ENCODE assay signal across 24 cellular contexts in genomic region chr1:95238304-95238703, GRCh38.
"Had no signal": no experiment of that assay in that cellular context is flagged by ENCODE, and none has a peak within 500 bp of the region (broad histone marks: within the 10 kb centered on the region; RNA-seq: fewer than 3 reads in every experiment).

No MANE protein-coding gene starts in this region.

- H3K27me3 ChIP-seq: dorsolateral prefrontal cortex, esophagus muscularis mucosa, gastroesophageal sphincter, testis, tibial nerve, upper lobe of right lung had no signal

- H3K4me3 ChIP-seq: esophagus muscularis mucosa, gastroesophageal sphincter, mucosa of descending colon, testis, tibial nerve, upper lobe of right lung had no signal

- FAIRE-seq: endometrium, small intestine had no signal

- H3K27ac ChIP-seq: epithelial cell of prostate, esophagus muscularis mucosa, gastroesophageal sphincter, testis, tibial nerve, upper lobe of right lung had no signal

- H3K4me3 Mint-ChIP-seq: naive thymus-derived CD8-positive, alpha-beta T cell; neural crest cell; stimulated activated effector memory CD8-positive, alpha-beta T cell treated with anti-CD3 and anti-CD28 coated beads, Interleukin-12 subunit alpha, Interleukin-12 subunit beta, amount 100 ng/mL, for 72 hours; stimulated activated naive CD8-positive, alpha-beta T cell treated with anti-CD3 and anti-CD28 coated beads, Interleukin-15, Interleukin-2, amounts not matched to agents 100 ng/mL and 50 ng/mL, for 24 hours had no signal

- H3K27me3 Mint-ChIP-seq: naive thymus-derived CD8-positive, alpha-beta T cell; stimulated activated naive CD8-positive, alpha-beta T cell treated with anti-CD3 and anti-CD28 coated beads, Interleukin-15, Interleukin-2, amounts not matched to agents 100 ng/mL and 50 ng/mL, for 24 hours had no signal

- DNase-seq: cortex of kidney; dorsolateral prefrontal cortex; effector CD8-positive, alpha-beta T cell; foreskin fibroblast; glutamatergic neuron; islet precursor cell; mammary epithelial cell; mucosa of descending colon; naive thymus-derived CD8-positive, alpha-beta T cell; right cardiac atrium; small intestine; stimulated activated CD4-positive, alpha-beta T cell treated with anti-CD3 and anti-CD28 coated beads, Interleukin-2, amount 100 ng/mL, for 48 hours; stimulated activated CD8-positive, alpha-beta memory T cell treated with anti-CD3 and anti-CD28 coated beads, Interleukin-4, amount 100 ng/mL, for 48 hours; testis; upper lobe of right lung had no signal

- H3K9me3 ChIP-seq: testis, upper lobe of right lung had no signal

- ATAC-seq: gastroesophageal sphincter; left lobe of liver; mucosa of descending colon; naive thymus-derived CD8-positive, alpha-beta T cell; right cardiac atrium; stimulated activated effector memory CD8-positive, alpha-beta T cell treated with anti-CD3 and anti-CD28 coated beads, Interleukin-12 subunit alpha, Interleukin-12 subunit beta, amount 100 ng/mL, for 72 hours; upper lobe of right lung had no signal
